ENCODE assay signal across 1 cellular context in the genomic region with DNA sequence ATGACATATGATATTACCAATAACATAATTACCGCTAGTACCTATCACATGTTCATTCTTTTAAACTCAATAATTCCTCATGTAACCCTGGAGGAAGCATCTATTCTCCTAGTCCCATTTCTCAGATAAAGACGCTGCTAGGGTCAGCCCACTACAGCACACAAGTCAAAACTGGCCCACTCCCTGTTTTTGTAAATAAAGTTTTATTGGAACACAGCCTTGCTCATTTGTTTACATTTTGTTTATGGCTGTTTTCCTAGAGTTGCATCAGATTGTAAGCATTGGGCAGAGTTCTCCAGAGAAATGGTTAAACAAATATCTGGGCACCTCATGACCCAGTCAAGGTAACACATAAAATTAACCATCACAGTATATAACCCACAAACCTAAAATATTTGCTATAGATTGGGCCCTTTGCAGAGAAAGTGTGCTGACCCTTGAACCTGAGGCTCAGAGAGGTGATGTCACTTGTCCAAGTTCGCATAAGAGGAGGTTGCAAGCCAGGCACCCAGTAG.
TF ChIP-seq lines count a peak whose summit lies in the region.

No MANE protein-coding gene starts in this region.

TF ChIP-seq in HepG2, 621 proteins besides CTCF, POLR2A, EP300 and RAD21 (continued from another document):
- TF ChIP-seq YEATS2 (CRISPR knock-in tag; IDR thresholded peaks at IDR 0.05; ENCODE audit: borderline replicate concordance) (no peak), HMGA1 (CRISPR knock-in tag; conservative IDR thresholded peaks at IDR 0.05) (no peak), ZFP90 (CRISPR knock-in tag; IDR thresholded peaks at IDR 0.05; ENCODE audit: borderline replicate concordance) (no peak), EHMT2 (IDR thresholded peaks at IDR 0.05; ENCODE audit: borderline replicate concordance, low read depth, low read length) (no peak), ZFP82 (CRISPR knock-in tag; IDR thresholded peaks at IDR 0.05; ENCODE audit: borderline replicate concordance) (no peak), ZMYM2 (CRISPR knock-in tag; IDR thresholded peaks at IDR 0.05) (no peak), HMG20A (CRISPR knock-in tag; IDR thresholded peaks at IDR 0.05; ENCODE audit: borderline replicate concordance) (no peak), ZKSCAN8 (CRISPR knock-in tag; IDR thresholded peaks at IDR 0.05; ENCODE audit: borderline replicate concordance) (no peak), TEAD3 (CRISPR knock-in tag; optimal IDR thresholded peaks at IDR 0.05; ENCODE audit: borderline replicate concordance) (no peak), NR2C2 (CRISPR knock-in tag; IDR thresholded peaks at IDR 0.05; ENCODE audit: borderline replicate concordance) (no peak), ZNF773 (CRISPR knock-in tag; IDR thresholded peaks at IDR 0.05; ENCODE audit: borderline replicate concordance) (no peak), MTF1 (CRISPR knock-in tag; IDR thresholded peaks at IDR 0.05) (no peak)
- TF ChIP-seq, protein P1, sequence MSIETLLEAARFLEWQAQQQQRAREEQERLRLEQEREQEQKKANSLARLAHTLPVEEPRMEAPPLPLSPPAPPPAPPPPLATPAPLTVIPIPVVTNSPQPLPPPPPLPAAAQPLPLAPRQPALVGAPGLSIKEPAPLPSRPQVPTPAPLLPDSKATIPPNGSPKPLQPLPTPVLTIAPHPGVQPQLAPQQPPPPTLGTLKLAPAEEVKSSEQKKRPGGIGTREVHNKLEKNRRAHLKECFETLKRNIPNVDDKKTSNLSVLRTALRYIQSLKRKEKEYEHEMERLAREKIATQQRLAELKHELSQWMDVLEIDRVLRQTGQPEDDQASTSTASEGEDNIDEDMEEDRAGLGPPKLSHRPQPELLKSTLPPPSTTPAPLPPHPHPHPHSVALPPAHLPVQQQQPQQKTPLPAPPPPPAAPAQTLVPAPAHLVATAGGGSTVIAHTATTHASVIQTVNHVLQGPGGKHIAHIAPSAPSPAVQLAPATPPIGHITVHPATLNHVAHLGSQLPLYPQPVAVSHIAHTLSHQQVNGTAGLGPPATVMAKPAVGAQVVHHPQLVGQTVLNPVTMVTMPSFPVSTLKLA (IDR thresholded peaks at IDR 0.05), result 0 out of 2 replicates have a peak, but pooled peaks have one; percentile 24
- TF ChIP-seq, protein P2, sequence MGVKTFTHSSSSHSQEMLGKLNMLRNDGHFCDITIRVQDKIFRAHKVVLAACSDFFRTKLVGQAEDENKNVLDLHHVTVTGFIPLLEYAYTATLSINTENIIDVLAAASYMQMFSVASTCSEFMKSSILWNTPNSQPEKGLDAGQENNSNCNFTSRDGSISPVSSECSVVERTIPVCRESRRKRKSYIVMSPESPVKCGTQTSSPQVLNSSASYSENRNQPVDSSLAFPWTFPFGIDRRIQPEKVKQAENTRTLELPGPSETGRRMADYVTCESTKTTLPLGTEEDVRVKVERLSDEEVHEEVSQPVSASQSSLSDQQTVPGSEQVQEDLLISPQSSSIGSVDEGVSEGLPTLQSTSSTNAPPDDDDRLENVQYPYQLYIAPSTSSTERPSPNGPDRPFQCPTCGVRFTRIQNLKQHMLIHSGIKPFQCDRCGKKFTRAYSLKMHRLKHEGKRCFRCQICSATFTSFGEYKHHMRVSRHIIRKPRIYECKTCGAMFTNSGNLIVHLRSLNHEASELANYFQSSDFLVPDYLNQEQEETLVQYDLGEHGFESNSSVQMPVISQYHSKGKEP (CRISPR knock-in tag; IDR thresholded peaks at IDR 0.05), result no peak
- TF ChIP-seq, protein P3, sequence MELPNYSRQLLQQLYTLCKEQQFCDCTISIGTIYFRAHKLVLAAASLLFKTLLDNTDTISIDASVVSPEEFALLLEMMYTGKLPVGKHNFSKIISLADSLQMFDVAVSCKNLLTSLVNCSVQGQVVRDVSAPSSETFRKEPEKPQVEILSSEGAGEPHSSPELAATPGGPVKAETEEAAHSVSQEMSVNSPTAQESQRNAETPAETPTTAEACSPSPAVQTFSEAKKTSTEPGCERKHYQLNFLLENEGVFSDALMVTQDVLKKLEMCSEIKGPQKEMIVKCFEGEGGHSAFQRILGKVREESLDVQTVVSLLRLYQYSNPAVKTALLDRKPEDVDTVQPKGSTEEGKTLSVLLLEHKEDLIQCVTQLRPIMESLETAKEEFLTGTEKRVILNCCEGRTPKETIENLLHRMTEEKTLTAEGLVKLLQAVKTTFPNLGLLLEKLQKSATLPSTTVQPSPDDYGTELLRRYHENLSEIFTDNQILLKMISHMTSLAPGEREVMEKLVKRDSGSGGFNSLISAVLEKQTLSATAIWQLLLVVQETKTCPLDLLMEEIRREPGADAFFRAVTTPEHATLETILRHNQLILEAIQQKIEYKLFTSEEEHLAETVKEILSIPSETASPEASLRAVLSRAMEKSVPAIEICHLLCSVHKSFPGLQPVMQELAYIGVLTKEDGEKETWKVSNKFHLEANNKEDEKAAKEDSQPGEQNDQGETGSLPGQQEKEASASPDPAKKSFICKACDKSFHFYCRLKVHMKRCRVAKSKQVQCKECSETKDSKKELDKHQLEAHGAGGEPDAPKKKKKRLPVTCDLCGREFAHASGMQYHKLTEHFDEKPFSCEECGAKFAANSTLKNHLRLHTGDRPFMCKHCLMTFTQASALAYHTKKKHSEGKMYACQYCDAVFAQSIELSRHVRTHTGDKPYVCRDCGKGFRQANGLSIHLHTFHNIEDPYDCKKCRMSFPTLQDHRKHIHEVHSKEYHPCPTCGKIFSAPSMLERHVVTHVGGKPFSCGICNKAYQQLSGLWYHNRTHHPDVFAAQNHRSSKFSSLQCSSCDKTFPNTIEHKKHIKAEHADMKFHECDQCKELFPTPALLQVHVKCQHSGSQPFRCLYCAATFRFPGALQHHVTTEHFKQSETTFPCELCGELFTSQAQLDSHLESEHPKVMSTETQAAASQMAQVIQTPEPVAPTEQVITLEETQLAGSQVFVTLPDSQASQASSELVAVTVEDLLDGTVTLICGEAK (IDR thresholded peaks at IDR 0.05), result peak; percentile 60
- TF ChIP-seq, protein P3 (CRISPR knock-in tag; IDR thresholded peaks at IDR 0.05), result peak; percentile 93
